23 cellular contexts compared by ENCODE assay signal in genomic region chr11:82722236-82722635, GRCh38. TPM values are rescaled to one million over a fixed set of nuclear protein-coding genes. Genes with fewer than 3 reads are reported as not detected.
DNase-seq lines count a peak whose midpoint lies in the region; ATAC-seq and TF ChIP-seq lines count a peak whose summit lies in the region.
"Had no signal": no experiment of that assay in that cellular context is flagged by ENCODE, and none has a peak within 500 bp of the region (broad histone marks: within the 10 kb centered on the region; RNA-seq: fewer than 3 reads in every experiment).

No MANE protein-coding gene starts in this region.

- H3K79me2 ChIP-seq in SK-N-SH (ENCODE audit: insufficient read depth): no peaks in the 10 kb centered on the region

- H3K4me2 ChIP-seq in SK-N-SH: no peak overlapping the region; the same call in 1 of the 2 replicates
- H3K4me2 ChIP-seq: BLaER1 had no signal

- no peaks in the 10 kb centered on the region for H3K36me3 Mint-ChIP-seq in HFFc6 (ENCODE audit: low read depth)
- H3K36me3 Mint-ChIP-seq: CD8-positive, alpha-beta T cell had no signal

- no peaks in the 10 kb centered on the region for H3F3A ChIP-seq in SK-N-SH (replicated peaks; ENCODE audit: insufficient read depth)

- H3K9me3 ChIP-seq in SK-N-SH (no peaks in the 10 kb centered on the region), mucosa of descending colon (no peaks in the 10 kb centered on the region), SJCRH30 (replicated peaks) (no peaks in the 10 kb centered on the region), uterus (no peaks in the 10 kb centered on the region)
- H3K9me3 ChIP-seq: BLaER1, HAP-1, SJSA1 had no signal

- H3K27me3 ChIP-seq in SK-N-SH (ENCODE audit: insufficient read depth) (no peaks in the 10 kb centered on the region), SJCRH30 (peaks cover 8% of the 10 kb centered on the region; the same call in 1 of the 2 replicates), uterus (no peaks in the 10 kb centered on the region)
- H3K27me3 ChIP-seq: BLaER1, SJSA1 had no signal

- H3K9ac ChIP-seq in SK-N-SH: no peak overlapping the region
- H3K9ac ChIP-seq: BLaER1 had no signal

- ATAC-seq in mucosa of descending colon: peak; percentile 12
- ATAC-seq: CD8-positive, alpha-beta T cell; Panc1 had no signal

- intact Hi-C loops in mucosa of descending colon (cut with DNase I, micrococcal nuclease) (no loop called here), uterus (cut with DNase I; ENCODE audit: low total_unique reads) (no loop called here)

- H3K4me3 Mint-ChIP-seq in HFFc6: peak overlapping the region; percentile 31
- H3K4me3 Mint-ChIP-seq: CD8-positive, alpha-beta T cell had no signal

- peak overlapping the region; percentile 32; the same call in 1 of the 2 replicates for H3K27ac Mint-ChIP-seq in HFFc6
- H3K27ac Mint-ChIP-seq: CD8-positive, alpha-beta T cell had no signal

- peaks cover 0 to 7% of the 10 kb centered on the region in 2 experiments; a peak in 1 of 4 replicates for H3K4me1 ChIP-seq in SK-N-SH (ENCODE audit: control insufficient read depth in 1 of 2, insufficient read depth in 2 of 2, low read depth in 1 of 2, low read length in 1 of 2)
- no peaks in the 10 kb centered on the region for H3K4me1 ChIP-seq in mucosa of descending colon (ENCODE audit: low read depth)
- H3K4me1 ChIP-seq in SJCRH30: no peaks in the 10 kb centered on the region
- H3K4me1 ChIP-seq in uterus: peaks cover 0 to 2% of the 10 kb centered on the region in 2 donors
- H3K4me1 ChIP-seq: HAP-1 had no signal

- no peak overlapping the region for H2AFZ ChIP-seq in SK-N-SH (ENCODE audit: low read depth)

- H3K4me3 ChIP-seq in SK-N-SH (ENCODE audit: low read depth in 2 of 2, low read length in 1 of 2) (no peak overlapping the region), mucosa of descending colon (no peak overlapping the region), SJCRH30 (no peak overlapping the region), uterus (no peak overlapping the region)
- H3K4me3 ChIP-seq: BLaER1, HAP-1, SJSA1 had no signal

- no peak for TF ChIP-seq POLR2A in uterus (IDR thresholded peaks at IDR 0.05)

- H3K36me3 ChIP-seq in SK-N-SH (replicated peaks in 1 of 2; ENCODE audit: control insufficient read depth in 1 of 2, insufficient read depth in 2 of 2, low read length in 1 of 2) (no peaks in the 10 kb centered on the region), mucosa of descending colon (ENCODE audit: low read depth) (no peaks in the 10 kb centered on the region), SJCRH30 (no peaks in the 10 kb centered on the region), uterus (no peaks in the 10 kb centered on the region)
- H3K36me3 ChIP-seq: BLaER1, HAP-1, SJSA1 had no signal

- no peak for TF ChIP-seq EP300 in SK-N-SH (IDR thresholded peaks at IDR 0.05; ENCODE audit: borderline replicate concordance in 1 of 2, low read depth in 1 of 2, low read length in 1 of 2)

- H3K4me1 Mint-ChIP-seq in HFFc6 (ENCODE audit: low read depth): peaks cover 46% of the 10 kb centered on the region

- H3K27ac ChIP-seq in SK-N-SH (ENCODE audit: low read depth in 2 of 2, low read length in 1 of 2) (no peak overlapping the region), SJCRH30 (no peak overlapping the region), uterus (no peak overlapping the region)
- H3K27ac ChIP-seq: BLaER1, SJSA1 had no signal

- TF ChIP-seq CTCF in HFFc6 (IDR thresholded peaks at IDR 0.05) (no peak), SK-N-SH (IDR thresholded peaks at IDR 0.05) (no peak), mucosa of descending colon (IDR thresholded peaks at IDR 0.05) (no peak), uterus (IDR thresholded peaks at IDR 0.05) (no peak)

- POLR2A ChIA-PET in SK-N-SH (lab: Yijun Ruan, JAX): no interaction called here

- no peaks in the 10 kb centered on the region for H4K20me1 ChIP-seq in SK-N-SH (ENCODE audit: insufficient read depth)
- H4K20me1 ChIP-seq: BLaER1 had no signal

- peaks cover 9% of the 10 kb centered on the region for H3K27me3 Mint-ChIP-seq in HFFc6 (ENCODE audit: insufficient read depth)

- no peaks in the 10 kb centered on the region for H3K9me2 ChIP-seq in SK-N-SH

- no peaks in the 10 kb centered on the region for H3K9me3 Mint-ChIP-seq in HFFc6
- H3K9me3 Mint-ChIP-seq: CD8-positive, alpha-beta T cell had no signal

- DNase-seq in AG20443 (ENCODE audit: low spot score) (peak; percentile 44), HFFc6 (peak; percentile 43), SK-N-SH (no peak), mucosa of descending colon (no peak), NCI-H345 treated with DMSO at 0.1 percent for 48 hours (lab: John Stamatoyannopoulos, UW; ENCODE audit: unreplicated experiment) (no peak), SJCRH30 (no peak), uterus (no peak)
- DNase-seq: ACHN; CD8-positive, alpha-beta T cell; DMS79; MM.1S; NCI-H1092; NCI-H1436 treated with DMSO at 0.1 percent for 48 hours; NCI-H2107; NCI-H2227 treated with DMSO at 0.1 percent for 48 hours; NCI-H69; SW 1271; T-helper 2 cell had no signal

- CTCF ChIA-PET in SK-N-SH (lab: Yijun Ruan, JAX): interaction anchor here (0.9 to 2.5 kb wide), 5 partner anchors 11 to 1098 kb away, joined by 3 to 10 read pairs (median 8); partner anchors contain the start of gene FAM181B

- no peak for TF ChIP-seq RAD21 in SK-N-SH (IDR thresholded peaks at IDR 0.05; ENCODE audit: low read length)

TF ChIP-seq in SK-N-SH, 30 proteins besides CTCF, POLR2A, EP300 and RAD21:
- TF ChIP-seq PBX3 (IDR thresholded peaks at IDR 0.05) (no peak), MXI1 (IDR thresholded peaks at IDR 0.05; ENCODE audit: low read depth, low read length) (no peak), FOSL2 (IDR thresholded peaks at IDR 0.05; ENCODE audit: borderline replicate concordance, low read depth) (peak; percentile 10; the same call in 1 of the 2 replicates), TCF12 (IDR thresholded peaks at IDR 0.05) (peak; percentile 71)
TF ChIP-seq in SK-N-SH: peak in this region for 2.

RNA-seq across cellular contexts. Expression of gene FAM181B, which starts 11.4 kb away (rescaled TPM):
- not detected for total RNA-seq in HFFc6 (2021; fragmentation: NEBNext Ultra II Directional; extraction: Animal tissue kit (Norgen Biotek cat#: 25700))
- 0.02 and 0.06 TPM in 2 replicates for polyA plus RNA-seq in SK-N-SH (2012; rRNA removed)
- polyA plus RNA-seq in SK-N-SH (2012; cell fraction: cytosol; rRNA removed): 0.06 and 0.13 TPM in 2 replicates
- 0.01 and 0.07 TPM in 2 replicates for polyA plus RNA-seq in SK-N-SH (2012; cell fraction: nucleus; rRNA removed)
- total RNA-seq in mucosa of descending colon (1 to 10 TPM in 1 of 3 donors, under 1 TPM in 1, not detected in 1; 0.19 to 1.3 TPM), uterus (1 to 10 TPM in 1 of 4 donors, under 1 TPM in 2, not detected in 1; 0.26 to 5.7 (median 0.91) TPM)
- not detected in 2 replicates for total RNA-seq in SJCRH30 (2014; rRNA removed; shearing (Covaris generic))
- total RNA-seq: CD8-positive, alpha-beta T cell; LHCN-M2 had no signal

Comparison
In these comparisons a context has a peak if more than half of its experiments do, and no peak if none do; other contexts are left out.
1. DNase-seq: peak in AG20443 (single experiment) and HFFc6 (single experiment); none in SK-N-SH (single experiment), mucosa of descending colon (0 of 3), NCI-H345 treated with DMSO at 0.1 percent for 48 hours (single experiment), SJCRH30 (0 of 2) and uterus (0 of 2).